In genomic region chr20:62561948-62562347, GRCh38 we compare ENCODE assay signal across 22 cellular contexts.
"Had no signal": no experiment of that assay in that cellular context is flagged by ENCODE, and none has a peak within 500 bp of the region (broad histone marks: within the 10 kb centered on the region; RNA-seq: fewer than 3 reads in every experiment).

No MANE protein-coding gene starts in this region.

- H3K4me1 ChIP-seq: adrenal gland, breast epithelium, pancreas, tibial nerve had no signal

- H3K36me3 Mint-ChIP-seq: activated naive CD4-positive, alpha-beta T cell treated with anti-CD3 and anti-CD28 coated beads, Interleukin-2, amount 50 U/mL, for 72 hours; naive B cell; neural progenitor cell had no signal

- H3K4me3 Mint-ChIP-seq: activated T-helper 1 cell treated with anti-CD3 and anti-CD28 coated beads, Interleukin-12 subunit alpha, Interleukin-12 subunit beta, Interleukin-2, Interleukin-4 antibody, amounts not matched to agents 30 ng/mL and 10 ng/mL and 1 ng/mL, durations not matched to agents 14 hours and 24 hours and 36 hours; dendritic cell treated with granulocyte-macrophage colony-stimulating factor and Interleukin-4, amounts not matched to agents 40 ng/mL and 50 ng/mL, for 4 days; neural progenitor cell had no signal

- H3K27me3 ChIP-seq: neural progenitor cell had no signal

- H3K9me3 ChIP-seq: adrenal gland, breast epithelium, esophagus squamous epithelium, pancreas, tibial nerve had no signal

- H3K27ac Mint-ChIP-seq: activated naive CD4-positive, alpha-beta T cell treated with anti-CD3 and anti-CD28 coated beads, Interleukin-2, amount 50 U/mL, for 72 hours; activated T-helper 1 cell treated with anti-CD3 and anti-CD28 coated beads, Interleukin-12 subunit alpha, Interleukin-12 subunit beta, Interleukin-2, Interleukin-4 antibody, amounts not matched to agents 30 ng/mL and 10 ng/mL and 1 ng/mL, durations not matched to agents 14 hours and 24 hours and 36 hours; dendritic cell treated with granulocyte-macrophage colony-stimulating factor and Interleukin-4, amounts not matched to agents 40 ng/mL and 50 ng/mL, for 4 days; neural progenitor cell had no signal

- H3K4me3 ChIP-seq: adrenal gland, breast epithelium, esophagus squamous epithelium, neural progenitor cell, pancreas, tibial nerve had no signal

- H3K9me3 Mint-ChIP-seq: activated naive CD4-positive, alpha-beta T cell treated with anti-CD3 and anti-CD28 coated beads, Interleukin-2, amount 50 U/mL, for 72 hours; activated T-helper 1 cell treated with anti-CD3 and anti-CD28 coated beads, Interleukin-12 subunit alpha, Interleukin-12 subunit beta, Interleukin-2, Interleukin-4 antibody, amounts not matched to agents 30 ng/mL and 10 ng/mL and 1 ng/mL, durations not matched to agents 14 hours and 24 hours and 36 hours; dendritic cell treated with granulocyte-macrophage colony-stimulating factor and Interleukin-4, amounts not matched to agents 40 ng/mL and 50 ng/mL, for 4 days; naive B cell; neural progenitor cell had no signal

- H3K27ac ChIP-seq: adrenal gland, breast epithelium, esophagus squamous epithelium, neural progenitor cell, pancreas, tibial nerve, WERI-Rb-1 had no signal

- ATAC-seq: activated naive CD4-positive, alpha-beta T cell treated with anti-CD3 and anti-CD28 coated beads, Interleukin-2, amount 50 U/mL, for 72 hours; pancreas had no signal

- DNase-seq: activated CD4-positive, alpha-beta T cell treated with anti-CD3 and anti-CD28 coated beads, Interleukin-2, amount 50 U/mL, for 48 hours; activated gamma-delta T cell treated with Interleukin-2 at 50 U/mL for 16 hours; activated T-cell treated with anti-CD3 and anti-CD28 coated beads for 4 hours; adrenal gland; effector CD8-positive, alpha-beta T cell; esophagus squamous epithelium; hypothalamus; islet precursor cell; midbrain; pancreas; stimulated activated CD4-positive, alpha-beta T cell treated with anti-CD3 and anti-CD28 coated beads, Interleukin-12 subunit alpha, Interleukin-12 subunit beta, amount 100 ng/mL, for 4 hours; stimulated activated CD4-positive, alpha-beta T cell treated with anti-CD3 and anti-CD28 coated beads, Interleukin-1b, Interleukin-23, amount 100 ng/mL, for 48 hours; stimulated activated naive CD8-positive, alpha-beta T cell treated with anti-CD3 and anti-CD28 coated beads, Interleukin-15, Interleukin-2, amounts not matched to agents 100 U/mL and 50 U/mL, for 24 hours; SW 1271; WERI-Rb-1 had no signal

- H3K36me3 ChIP-seq: adrenal gland, breast epithelium, esophagus squamous epithelium, neural progenitor cell, pancreas, tibial nerve, WERI-Rb-1 had no signal
